1 cellular context compared by ENCODE assay signal in the genomic region with DNA sequence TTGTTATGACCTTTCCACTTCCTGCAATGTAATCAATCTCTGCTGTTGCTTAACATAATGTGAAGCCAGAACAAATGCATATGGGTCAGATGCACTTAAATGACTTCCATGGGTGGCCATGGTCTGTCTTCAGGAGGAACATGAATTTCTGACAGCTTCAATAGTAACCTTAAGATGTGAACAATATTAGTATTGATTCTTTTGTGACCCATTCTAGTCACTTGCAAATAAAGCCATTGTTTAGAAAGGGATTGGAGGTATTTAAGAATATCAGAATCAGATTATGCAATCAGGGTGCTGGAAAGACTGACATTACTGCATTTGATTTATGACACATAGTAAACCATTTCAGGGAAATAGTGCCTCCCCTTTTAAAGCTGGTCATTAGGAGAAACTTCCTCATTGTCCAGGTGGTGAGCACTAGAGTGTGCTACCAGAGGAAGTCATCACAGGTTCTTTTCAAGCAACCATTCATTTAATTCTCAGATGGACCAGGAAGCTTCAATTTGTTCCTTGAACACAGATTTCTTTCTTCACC.
TF ChIP-seq lines count a peak whose summit lies in the region.

No MANE protein-coding gene starts in this region.

TF ChIP-seq in WTC11, 78 proteins besides CTCF, POLR2A, EP300 and RAD21:
- TF ChIP-seq ZNF425 (CRISPR knock-in tag; conservative IDR thresholded peaks at IDR 0.05): no peak
- no peak for TF ChIP-seq FOXK1 (CRISPR knock-in tag; IDR thresholded peaks at IDR 0.05)
- TF ChIP-seq, protein P1, sequence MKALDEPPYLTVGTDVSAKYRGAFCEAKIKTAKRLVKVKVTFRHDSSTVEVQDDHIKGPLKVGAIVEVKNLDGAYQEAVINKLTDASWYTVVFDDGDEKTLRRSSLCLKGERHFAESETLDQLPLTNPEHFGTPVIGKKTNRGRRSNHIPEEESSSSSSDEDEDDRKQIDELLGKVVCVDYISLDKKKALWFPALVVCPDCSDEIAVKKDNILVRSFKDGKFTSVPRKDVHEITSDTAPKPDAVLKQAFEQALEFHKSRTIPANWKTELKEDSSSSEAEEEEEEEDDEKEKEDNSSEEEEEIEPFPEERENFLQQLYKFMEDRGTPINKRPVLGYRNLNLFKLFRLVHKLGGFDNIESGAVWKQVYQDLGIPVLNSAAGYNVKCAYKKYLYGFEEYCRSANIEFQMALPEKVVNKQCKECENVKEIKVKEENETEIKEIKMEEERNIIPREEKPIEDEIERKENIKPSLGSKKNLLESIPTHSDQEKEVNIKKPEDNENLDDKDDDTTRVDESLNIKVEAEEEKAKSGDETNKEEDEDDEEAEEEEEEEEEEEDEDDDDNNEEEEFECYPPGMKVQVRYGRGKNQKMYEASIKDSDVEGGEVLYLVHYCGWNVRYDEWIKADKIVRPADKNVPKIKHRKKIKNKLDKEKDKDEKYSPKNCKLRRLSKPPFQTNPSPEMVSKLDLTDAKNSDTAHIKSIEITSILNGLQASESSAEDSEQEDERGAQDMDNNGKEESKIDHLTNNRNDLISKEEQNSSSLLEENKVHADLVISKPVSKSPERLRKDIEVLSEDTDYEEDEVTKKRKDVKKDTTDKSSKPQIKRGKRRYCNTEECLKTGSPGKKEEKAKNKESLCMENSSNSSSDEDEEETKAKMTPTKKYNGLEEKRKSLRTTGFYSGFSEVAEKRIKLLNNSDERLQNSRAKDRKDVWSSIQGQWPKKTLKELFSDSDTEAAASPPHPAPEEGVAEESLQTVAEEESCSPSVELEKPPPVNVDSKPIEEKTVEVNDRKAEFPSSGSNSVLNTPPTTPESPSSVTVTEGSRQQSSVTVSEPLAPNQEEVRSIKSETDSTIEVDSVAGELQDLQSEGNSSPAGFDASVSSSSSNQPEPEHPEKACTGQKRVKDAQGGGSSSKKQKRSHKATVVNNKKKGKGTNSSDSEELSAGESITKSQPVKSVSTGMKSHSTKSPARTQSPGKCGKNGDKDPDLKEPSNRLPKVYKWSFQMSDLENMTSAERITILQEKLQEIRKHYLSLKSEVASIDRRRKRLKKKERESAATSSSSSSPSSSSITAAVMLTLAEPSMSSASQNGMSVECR (CRISPR knock-in tag; IDR thresholded peaks at IDR 0.05; ENCODE audit: borderline replicate concordance): no peak
- TF ChIP-seq ZNF416 (CRISPR knock-in tag; IDR thresholded peaks at IDR 0.05): no peak
- no peak for TF ChIP-seq NFYB (CRISPR knock-in tag; conservative IDR thresholded peaks at IDR 0.05; ENCODE audit: low read depth)
- TF ChIP-seq ZNF317 (CRISPR knock-in tag; IDR thresholded peaks at IDR 0.05; ENCODE audit: borderline replicate concordance, low read depth): no peak
- no peak for TF ChIP-seq CBFB (CRISPR knock-in tag; IDR thresholded peaks at IDR 0.05; ENCODE audit: low read depth)
- TF ChIP-seq, protein P2, sequence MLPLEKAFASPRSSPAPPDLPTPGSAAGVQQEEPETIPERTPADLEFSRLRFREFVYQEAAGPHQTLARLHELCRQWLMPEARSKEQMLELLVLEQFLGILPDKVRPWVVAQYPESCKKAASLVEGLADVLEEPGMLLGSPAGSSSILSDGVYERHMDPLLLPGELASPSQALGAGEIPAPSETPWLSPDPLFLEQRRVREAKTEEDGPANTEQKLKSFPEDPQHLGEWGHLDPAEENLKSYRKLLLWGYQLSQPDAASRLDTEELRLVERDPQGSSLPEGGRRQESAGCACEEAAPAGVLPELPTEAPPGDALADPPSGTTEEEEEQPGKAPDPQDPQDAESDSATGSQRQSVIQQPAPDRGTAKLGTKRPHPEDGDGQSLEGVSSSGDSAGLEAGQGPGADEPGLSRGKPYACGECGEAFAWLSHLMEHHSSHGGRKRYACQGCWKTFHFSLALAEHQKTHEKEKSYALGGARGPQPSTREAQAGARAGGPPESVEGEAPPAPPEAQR (CRISPR knock-in tag; IDR thresholded peaks at IDR 0.05): no peak
- no peak for TF ChIP-seq HMGXB4 (CRISPR knock-in tag; IDR thresholded peaks at IDR 0.05)
- no peak for TF ChIP-seq TEAD4 (CRISPR knock-in tag; IDR thresholded peaks at IDR 0.05)
- TF ChIP-seq, protein P3, sequence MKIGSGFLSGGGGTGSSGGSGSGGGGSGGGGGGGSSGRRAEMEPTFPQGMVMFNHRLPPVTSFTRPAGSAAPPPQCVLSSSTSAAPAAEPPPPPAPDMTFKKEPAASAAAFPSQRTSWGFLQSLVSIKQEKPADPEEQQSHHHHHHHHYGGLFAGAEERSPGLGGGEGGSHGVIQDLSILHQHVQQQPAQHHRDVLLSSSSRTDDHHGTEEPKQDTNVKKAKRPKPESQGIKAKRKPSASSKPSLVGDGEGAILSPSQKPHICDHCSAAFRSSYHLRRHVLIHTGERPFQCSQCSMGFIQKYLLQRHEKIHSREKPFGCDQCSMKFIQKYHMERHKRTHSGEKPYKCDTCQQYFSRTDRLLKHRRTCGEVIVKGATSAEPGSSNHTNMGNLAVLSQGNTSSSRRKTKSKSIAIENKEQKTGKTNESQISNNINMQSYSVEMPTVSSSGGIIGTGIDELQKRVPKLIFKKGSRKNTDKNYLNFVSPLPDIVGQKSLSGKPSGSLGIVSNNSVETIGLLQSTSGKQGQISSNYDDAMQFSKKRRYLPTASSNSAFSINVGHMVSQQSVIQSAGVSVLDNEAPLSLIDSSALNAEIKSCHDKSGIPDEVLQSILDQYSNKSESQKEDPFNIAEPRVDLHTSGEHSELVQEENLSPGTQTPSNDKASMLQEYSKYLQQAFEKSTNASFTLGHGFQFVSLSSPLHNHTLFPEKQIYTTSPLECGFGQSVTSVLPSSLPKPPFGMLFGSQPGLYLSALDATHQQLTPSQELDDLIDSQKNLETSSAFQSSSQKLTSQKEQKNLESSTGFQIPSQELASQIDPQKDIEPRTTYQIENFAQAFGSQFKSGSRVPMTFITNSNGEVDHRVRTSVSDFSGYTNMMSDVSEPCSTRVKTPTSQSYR (CRISPR knock-in tag; IDR thresholded peaks at IDR 0.05): no peak
- no peak for TF ChIP-seq EMX1 (CRISPR knock-in tag; IDR thresholded peaks at IDR 0.05)
- TF ChIP-seq, protein P4, sequence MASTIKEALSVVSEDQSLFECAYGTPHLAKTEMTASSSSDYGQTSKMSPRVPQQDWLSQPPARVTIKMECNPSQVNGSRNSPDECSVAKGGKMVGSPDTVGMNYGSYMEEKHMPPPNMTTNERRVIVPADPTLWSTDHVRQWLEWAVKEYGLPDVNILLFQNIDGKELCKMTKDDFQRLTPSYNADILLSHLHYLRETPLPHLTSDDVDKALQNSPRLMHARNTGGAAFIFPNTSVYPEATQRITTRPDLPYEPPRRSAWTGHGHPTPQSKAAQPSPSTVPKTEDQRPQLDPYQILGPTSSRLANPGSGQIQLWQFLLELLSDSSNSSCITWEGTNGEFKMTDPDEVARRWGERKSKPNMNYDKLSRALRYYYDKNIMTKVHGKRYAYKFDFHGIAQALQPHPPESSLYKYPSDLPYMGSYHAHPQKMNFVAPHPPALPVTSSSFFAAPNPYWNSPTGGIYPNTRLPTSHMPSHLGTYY (CRISPR knock-in tag; IDR thresholded peaks at IDR 0.05): no peak
- no peak for TF ChIP-seq TCF7 (CRISPR knock-in tag; IDR thresholded peaks at IDR 0.05; ENCODE audit: low read depth)
- TF ChIP-seq ZNF263 (CRISPR knock-in tag; IDR thresholded peaks at IDR 0.05; ENCODE audit: low read depth): no peak
